ENCODE assay signal across 8 cellular contexts in genomic region chr19:52944703-52945493, GRCh38. TPM values are rescaled to one million over a fixed set of nuclear protein-coding genes. Genes with fewer than 3 reads are reported as not detected.
DNase-seq lines count a peak whose midpoint lies in the region; TF ChIP-seq lines count a peak whose summit lies in the region.
"Not testable (repeated sequence)": the region's sequence is repeated elsewhere in the genome, so short reads cannot be mapped to it uniquely, and the experiment has no call there.

No MANE protein-coding gene starts in this region.

- H3K9me3 ChIP-seq in HUES6 (ENCODE audit: control insufficient read depth, insufficient read depth, low read depth, low read length), result peaks cover 24% of the 10 kb centered on the region
- peaks cover 39% of the 10 kb centered on the region for H3K9me3 ChIP-seq in endodermal cell (ENCODE audit: control insufficient read depth, low read length)

- not testable (repeated sequence) for H3K4me3 ChIP-seq in HUES6 (ENCODE audit: low read depth, low read length)
- peak overlapping the region; percentile 47 for H3K4me3 ChIP-seq in endodermal cell (ENCODE audit: low read length)

- H3K36me3 Mint-ChIP-seq in endodermal cell (ENCODE audit: low read depth) (peaks cover 19% of the 10 kb centered on the region), neural crest cell (ENCODE audit: low read depth) (peaks cover 28% of the 10 kb centered on the region), type B pancreatic cell (peaks cover 15% of the 10 kb centered on the region)

- peak overlapping the region; percentile 78 for H3K4me3 Mint-ChIP-seq in endodermal cell
- H3K4me3 Mint-ChIP-seq in neural crest cell, result peak overlapping the region; percentile 71
- H3K4me3 Mint-ChIP-seq in type B pancreatic cell, result peak overlapping the region; percentile 83

- peak; percentile 31 for DNase-seq in Caki2 (ENCODE audit: low read depth)
- DNase-seq in NCI-H69 (lab: John Stamatoyannopoulos, UW), result peak; percentile 82
- DNase-seq in endodermal cell, result peak; percentile 78
- peak; percentile 79 for DNase-seq in kidney tubule cell (ENCODE audit: low spot score)
- DNase-seq in neural crest cell (ENCODE audit: low read depth, low spot score); type B pancreatic cell (ENCODE audit: extremely low spot score, unreplicated experiment): not testable (repeated sequence)

- H3K27ac ChIP-seq in HUES6 (ENCODE audit: low read depth, low read length), result peak overlapping the region; percentile 92; the same call in 1 of the 2 replicates
- peak overlapping the region; percentile 100 for H3K27ac ChIP-seq in VCaP
- peak overlapping the region; percentile 85 for H3K27ac ChIP-seq in endodermal cell (ENCODE audit: low read depth, low read length)

- not testable (repeated sequence) for H3K27me3 ChIP-seq in HUES6 (ENCODE audit: control insufficient read depth, insufficient read depth, low read length); endodermal cell (ENCODE audit: control insufficient read depth, insufficient read depth, low read length, poor library complexity, severe bottlenecking)

- not testable (repeated sequence) for H3K9ac ChIP-seq in HUES6 (ENCODE audit: low read length)
- H3K9ac ChIP-seq in endodermal cell (ENCODE audit: extremely low read depth, low read length, poor library complexity, severe bottlenecking), result peak overlapping the region; percentile 54

- not testable (repeated sequence) for H3K27me3 Mint-ChIP-seq in endodermal cell (ENCODE audit: insufficient read depth); neural crest cell (ENCODE audit: low read depth); type B pancreatic cell

- peaks cover 38% of the 10 kb centered on the region for H3K9me3 Mint-ChIP-seq in endodermal cell
- H3K9me3 Mint-ChIP-seq in neural crest cell, type B pancreatic cell: not testable (repeated sequence)

- peak overlapping the region; percentile 99 for H3K27ac Mint-ChIP-seq in endodermal cell
- H3K27ac Mint-ChIP-seq in neural crest cell (ENCODE audit: unreplicated experiment), result not testable (repeated sequence)
- peak overlapping the region; percentile 95 for H3K27ac Mint-ChIP-seq in type B pancreatic cell

- peaks cover 19% of the 10 kb centered on the region for H3K4me1 Mint-ChIP-seq in endodermal cell
- peaks cover 25% of the 10 kb centered on the region for H3K4me1 Mint-ChIP-seq in neural crest cell
- peaks cover 23% of the 10 kb centered on the region for H3K4me1 Mint-ChIP-seq in type B pancreatic cell (ENCODE audit: unreplicated experiment)

- 56 to 73% methylated on average over 6 to 17 of the region's 17 CpGs for WGBS in endodermal cell (ENCODE audit: insufficient coverage in 1 of 2, insufficient read length in 1 of 2), 2 experiments

- not testable (repeated sequence) for TF ChIP-seq CTCF in VCaP (conservative IDR thresholded peaks at IDR 0.05); endodermal cell (conservative IDR thresholded peaks at IDR 0.05); neural crest cell (conservative IDR thresholded peaks at IDR 0.05); type B pancreatic cell (conservative IDR thresholded peaks at IDR 0.05)

- in situ Hi-C loops in Caki2 (cut with HindIII; ENCODE audit: low pct_unique_long_range_greater_than_20kb, low sequenced_read_pairs), result not testable (repeated sequence)

- H3K4me1 ChIP-seq in HUES6 (ENCODE audit: control insufficient read depth, insufficient read depth, low read length), result peaks cover 28% of the 10 kb centered on the region
- H3K4me1 ChIP-seq in endodermal cell (ENCODE audit: control insufficient read depth, insufficient read depth, low read length), result not testable (repeated sequence)

- H3K36me3 ChIP-seq in HUES6 (ENCODE audit: control insufficient read depth, insufficient read depth, low read length), result peaks cover 13% of the 10 kb centered on the region
- H3K36me3 ChIP-seq in endodermal cell (ENCODE audit: control insufficient read depth, insufficient read depth, low read length), result peaks cover 18% of the 10 kb centered on the region

RNA-seq across cellular contexts. Expression of gene ZNF816, which starts 17.8 kb away (rescaled TPM):
- total RNA-seq in Caki2 (2014; rRNA removed; shearing (Covaris generic); ENCODE audit: low replicate concordance), result 10.0 and 15.9 TPM in 2 replicates
- total RNA-seq in endodermal cell (10 to 100 TPM; 20.7 to 24.8 TPM), neural crest cell (12.0 and 13.8 TPM in 2 replicates), type B pancreatic cell (ENCODE audit: low replicate concordance) (17.2 and 18.1 TPM in 2 replicates)
- 13.4 TPM for polyA plus RNA-seq in endodermal cell (2013, experiment 1 of 2)
- polyA plus RNA-seq in endodermal cell (2013, experiment 2 of 2), result 13.3 TPM

RNA-seq across cellular contexts. Expression of gene ZNF888, which starts 21.7 kb away (rescaled TPM):
- total RNA-seq in Caki2 (2014; rRNA removed; shearing (Covaris generic); ENCODE audit: low replicate concordance), result 2.8 and 4.3 TPM in 2 replicates
- total RNA-seq in endodermal cell (10 to 100 TPM; 13.4 to 19.6 TPM), neural crest cell (8.0 and 8.2 TPM in 2 replicates), type B pancreatic cell (ENCODE audit: low replicate concordance) (8.9 and 12.5 TPM in 2 replicates)
- 4.5 TPM for polyA plus RNA-seq in endodermal cell (2013, experiment 1 of 2)
- 5.4 TPM for polyA plus RNA-seq in endodermal cell (2013, experiment 2 of 2)

RNA-seq across cellular contexts. Expression of gene ZNF320, which starts 47.5 kb away (rescaled TPM):
- total RNA-seq in Caki2 (2014; rRNA removed; shearing (Covaris generic); ENCODE audit: low replicate concordance), result 4.3 and 11.8 TPM in 2 replicates
- total RNA-seq in endodermal cell (10 to 100 TPM; 33.5 to 37.5 TPM), neural crest cell (26.9 and 38.1 TPM in 2 replicates), type B pancreatic cell (ENCODE audit: low replicate concordance) (30.4 and 33.5 TPM in 2 replicates)
- polyA plus RNA-seq in endodermal cell (2013, experiment 1 of 2), result 20.9 TPM
- polyA plus RNA-seq in endodermal cell (2013, experiment 2 of 2), result 18.1 TPM
